ENCODE assay signal across 18 cellular contexts in the genomic region with DNA sequence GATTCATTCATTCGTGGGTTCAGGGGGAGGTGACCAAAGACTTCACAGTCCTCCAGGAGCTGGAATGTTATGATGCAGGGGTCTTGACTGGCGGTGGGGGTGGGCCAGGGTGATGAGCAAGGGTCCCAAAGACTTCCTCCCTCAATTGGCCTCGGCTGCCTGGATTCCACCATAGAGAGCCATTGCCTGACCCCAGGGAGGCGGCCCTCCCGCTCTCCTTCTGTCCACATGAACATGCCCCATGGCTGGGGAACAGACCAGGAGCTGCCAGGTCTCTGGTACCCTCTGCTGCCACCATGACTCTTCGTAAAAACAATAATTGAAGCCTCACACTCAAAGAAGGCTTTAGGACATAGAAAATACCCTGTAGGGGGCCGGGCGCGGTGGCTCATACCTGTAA.
DNase-seq lines count a peak whose midpoint lies in the region; ATAC-seq and TF ChIP-seq lines count a peak whose summit lies in the region.
"Had no signal": no experiment of that assay in that cellular context is flagged by ENCODE, and none has a peak within 500 bp of the region (broad histone marks: within the 10 kb centered on the region; RNA-seq: fewer than 3 reads in every experiment).

No MANE protein-coding gene starts in this region.

- TF ChIP-seq POLR2A in breast epithelium (IDR thresholded peaks at IDR 0.05) (no peak), esophagus squamous epithelium (IDR thresholded peaks at IDR 0.05) (no peak), suprapubic skin (IDR thresholded peaks at IDR 0.05) (no peak)

- H3K27me3 Mint-ChIP-seq in MCF 10A (ENCODE audit: insufficient read depth, unreplicated experiment) (no peaks in the 10 kb centered on the region), osteocyte (ENCODE audit: unreplicated experiment) (peaks cover under 1% of the 10 kb centered on the region)

- H3K4me3 Mint-ChIP-seq in MCF 10A (ENCODE audit: unreplicated experiment) (peak overlapping the region; percentile 72), osteocyte (ENCODE audit: unreplicated experiment) (no peak overlapping the region)

- peaks cover 0 to 13% of the 10 kb centered on the region in 2 donors for H3K4me1 ChIP-seq in breast epithelium
- peaks cover 20 to 65% (median 22%) of the 10 kb centered on the region in 3 donors for H3K4me1 ChIP-seq in esophagus squamous epithelium
- H3K4me1 ChIP-seq in suprapubic skin = peaks cover 53% of the 10 kb centered on the region
- H3K4me1 ChIP-seq: SJSA1 had no signal

- TF ChIP-seq EP300 in suprapubic skin (IDR thresholded peaks at IDR 0.05) = no peak

- ATAC-seq in HG03342 (IDR thresholded peaks at IDR 0.05; ENCODE audit: unreplicated experiment) = no peak

- peaks cover 5 to 6% of the 10 kb centered on the region in 2 donors for H3K27me3 ChIP-seq in breast epithelium
- peaks cover 0 to 35% (median 0%) of the 10 kb centered on the region in 4 donors for H3K27me3 ChIP-seq in esophagus squamous epithelium
- peaks cover 24% of the 10 kb centered on the region for H3K27me3 ChIP-seq in suprapubic skin

- CTCF ChIA-PET in MCF 10A (lab: Yijun Ruan, JAX) (no interaction called here), RWPE1 (lab: Yijun Ruan, JAX) (no interaction called here)

- no peak overlapping the region for H3K27ac ChIP-seq in breast epithelium
- H3K27ac ChIP-seq in RWPE1 = peak overlapping the region; percentile 100
- H3K27ac ChIP-seq in esophagus squamous epithelium = peak overlapping the region; percentile 59 to 89 (median 74)
- peak overlapping the region; percentile 91 for H3K27ac ChIP-seq in suprapubic skin
- H3K27ac ChIP-seq: C4-2B, KMS-11, SJSA1 had no signal

- H3K27ac Mint-ChIP-seq in MCF 10A (ENCODE audit: low read depth, unreplicated experiment) (peak overlapping the region; percentile 78), osteocyte (ENCODE audit: unreplicated experiment) (no peak overlapping the region)

- H3K9me3 ChIP-seq in breast epithelium (no peaks in the 10 kb centered on the region), esophagus squamous epithelium (no peaks in the 10 kb centered on the region), suprapubic skin (no peaks in the 10 kb centered on the region)
- H3K9me3 ChIP-seq: SJSA1 had no signal

- no peaks in the 10 kb centered on the region for H3K9me3 Mint-ChIP-seq in MCF 10A (ENCODE audit: unreplicated experiment)
- H3K9me3 Mint-ChIP-seq in osteocyte (ENCODE audit: unreplicated experiment) = no peaks in the 10 kb centered on the region

- TF ChIP-seq CTCF in MCF 10A (IDR thresholded peaks at IDR 0.05; ENCODE audit: unreplicated experiment) = no peak
- TF ChIP-seq CTCF in breast epithelium (IDR thresholded peaks at IDR 0.05) = no peak
- no peak for TF ChIP-seq CTCF in RWPE1 (conservative IDR thresholded peaks at IDR 0.05; ENCODE audit: low read depth)
- no peak for TF ChIP-seq CTCF in esophagus squamous epithelium (IDR thresholded peaks at IDR 0.05)
- no peak for TF ChIP-seq CTCF in suprapubic skin (IDR thresholded peaks at IDR 0.05)
- TF ChIP-seq CTCF in osteocyte (IDR thresholded peaks at IDR 0.05) = no peak

- no peak overlapping the region for H3K4me3 ChIP-seq in breast epithelium
- H3K4me3 ChIP-seq in esophagus squamous epithelium = no peak overlapping the region
- no peak overlapping the region for H3K4me3 ChIP-seq in suprapubic skin
- H3K4me3 ChIP-seq: SJSA1 had no signal

- peaks cover 43% of the 10 kb centered on the region for H3K4me1 Mint-ChIP-seq in MCF 10A (ENCODE audit: insufficient read depth, unreplicated experiment)
- peaks cover 16% of the 10 kb centered on the region for H3K4me1 Mint-ChIP-seq in osteocyte (ENCODE audit: unreplicated experiment)

- in situ Hi-C loops in KBM-7 (cut with MboI; ENCODE audit: low pct_unique_long_range_greater_than_20kb, low sequenced_read_pairs) = no loop called here

- WGBS in esophagus squamous epithelium, 2 donors = 72 to 81% methylated on average over 7 to 8 of the region's 9 CpGs
- WGBS in suprapubic skin = 84% methylated on average over 8 of the region's 9 CpGs

- H3K36me3 Mint-ChIP-seq in MCF 10A (ENCODE audit: insufficient read depth, unreplicated experiment) (peaks cover 7% of the 10 kb centered on the region), osteocyte (ENCODE audit: unreplicated experiment) (no peaks in the 10 kb centered on the region)

- DNase-seq in MCF 10A (ENCODE audit: unreplicated experiment) = no peak
- DNase-seq in breast epithelium (ENCODE audit: low spot score in 2 of 2) = no peak
- DNase-seq in RWPE1 (ENCODE audit: low spot score) = no peak
- DNase-seq in esophagus squamous epithelium (lab: John Stamatoyannopoulos, UW) = no peak
- DNase-seq in suprapubic skin (ENCODE audit: low spot score in 2 of 2) = no peak
- no peak for DNase-seq in osteocyte (ENCODE audit: extremely low spot score, unreplicated experiment)
- DNase-seq in KBM-7 = no peak
- DNase-seq: 8988T, DMS79 treated with DMSO at 0.1 percent for 48 hours, MM.1S, NCI-H1105 treated with DMSO at 0.1 percent for 48 hours, NCI-H1930, NCI-H2171 treated with DMSO at 0.1 percent for 48 hours, NCI-H82 had no signal

- POLR2A ChIA-PET in MCF 10A (lab: Yijun Ruan, JAX) (interaction anchor here (0.6 to 3.3 kb wide), 6 partner anchors 12 to 370 kb away, joined by 3 to 15 read pairs (median 3); partner anchors contain the start of gene TARDBP), RWPE1 (lab: Yijun Ruan, JAX; ENCODE audit: low non-redundant PET) (no interaction called here)

- H3K36me3 ChIP-seq in breast epithelium = no peaks in the 10 kb centered on the region
- no peaks in the 10 kb centered on the region for H3K36me3 ChIP-seq in esophagus squamous epithelium
- no peaks in the 10 kb centered on the region for H3K36me3 ChIP-seq in suprapubic skin
- H3K36me3 ChIP-seq: SJSA1 had no signal

- intact Hi-C loops in MCF 10A (cut with micrococcal nuclease) = no loop called here
- intact Hi-C loops in breast epithelium (cut with DNase I; ENCODE audit: low total_unique reads) = no loop called here
- intact Hi-C loops in esophagus squamous epithelium (cut with DNase I) = no loop called here

- no TSS peak for BruUV-seq in MCF 10A (replicated peaks; lab: Mats Ljungman, UMichigan)

Comparison
In these comparisons a context has a peak if more than half of its experiments do, and no peak if none do; other contexts are left out.
1. H3K27ac ChIP-seq: peak in RWPE1 (single experiment), esophagus squamous epithelium (4 of 4) and suprapubic skin (single experiment); none in breast epithelium (0 of 2).